24 cellular contexts compared by ENCODE assay signal in the genomic region with DNA sequence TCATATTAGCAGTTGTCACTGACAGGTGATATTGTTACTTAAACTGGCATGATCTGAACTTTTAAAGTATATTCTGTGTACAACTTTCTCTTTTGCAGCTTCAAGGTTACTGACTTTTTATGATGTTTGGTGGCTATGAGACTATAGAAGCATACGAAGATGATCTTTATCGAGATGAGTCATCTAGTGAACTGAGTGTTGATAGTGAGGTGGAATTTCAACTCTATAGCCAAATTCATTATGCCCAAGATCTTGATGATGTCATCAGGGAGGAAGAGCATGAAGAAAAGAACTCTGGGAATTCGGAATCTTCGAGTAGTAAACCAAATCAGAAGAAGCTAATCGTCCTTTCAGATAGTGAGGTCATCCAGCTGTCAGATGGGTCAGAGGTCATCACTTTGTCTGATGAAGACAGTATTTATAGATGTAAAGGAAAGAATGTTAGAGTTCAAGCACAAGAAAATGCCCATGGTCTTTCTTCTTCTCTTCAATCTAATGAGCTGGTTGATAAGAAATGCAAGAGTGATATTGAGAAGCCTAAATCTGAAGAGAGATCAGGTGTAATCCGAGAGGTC. TPM values are rescaled to one million over a fixed set of nuclear protein-coding genes. Genes with fewer than 3 reads are reported as not detected.
DNase-seq lines count a peak whose midpoint lies in the region; ATAC-seq, FAIRE-seq and TF ChIP-seq lines count a peak whose summit lies in the region.
"Had no signal": no experiment of that assay in that cellular context is flagged by ENCODE, and none has a peak within 500 bp of the region (broad histone marks: within the 10 kb centered on the region; RNA-seq: fewer than 3 reads in every experiment).

No MANE protein-coding gene starts in this region.

- H4K20me1 ChIP-seq in BLaER1: peaks cover 36% of the 10 kb centered on the region; the same call in 1 of the 2 replicates
- peaks cover 6% of the 10 kb centered on the region for H4K20me1 ChIP-seq in IMR-90 (ENCODE audit: insufficient read depth, low read length)
- H4K20me1 ChIP-seq in astrocyte (ENCODE audit: insufficient read depth, low read length): peaks cover 64% of the 10 kb centered on the region

- H3K4ac ChIP-seq in IMR-90 (ENCODE audit: low read depth, low read length): no peak overlapping the region

- no peak overlapping the region for H3K14ac ChIP-seq in IMR-90 (replicated peaks; ENCODE audit: low read depth, low read length)

- H3K9me3 Mint-ChIP-seq in astrocyte (ENCODE audit: unreplicated experiment): no peaks in the 10 kb centered on the region
- H3K9me3 Mint-ChIP-seq: CD14-positive monocyte had no signal

- intact Hi-C loops in IMR-90 (cut with micrococcal nuclease) (loop anchor here (10.0 kb wide), 1 partner anchor 118 kb away; no protein-coding TSS in a partner anchor), left ventricle myocardium inferior (cut with micrococcal nuclease) (no loop called here)

- H2BK120ac ChIP-seq in IMR-90 (ENCODE audit: low read depth, low read length): no peak overlapping the region

- H3K4me1 Mint-ChIP-seq in astrocyte (ENCODE audit: low read depth, unreplicated experiment): peaks cover 7% of the 10 kb centered on the region

- H3K23ac ChIP-seq in IMR-90 (ENCODE audit: low read depth, low read length): no peak overlapping the region

- no peak overlapping the region for H3K18ac ChIP-seq in IMR-90 (ENCODE audit: low read depth, low read length)

- no peak for TF ChIP-seq RAD21 in IMR-90 (IDR thresholded peaks at IDR 0.05; ENCODE audit: low read length)

- no peak overlapping the region for H2BK20ac ChIP-seq in IMR-90 (ENCODE audit: low read depth, low read length)

- peak overlapping the region; percentile 100 for H3K27ac ChIP-seq in BLaER1
- no peak overlapping the region for H3K27ac ChIP-seq in IMR-90 (ENCODE audit: insufficient read depth, low read length)
- no peak overlapping the region for H3K27ac ChIP-seq in astrocyte (ENCODE audit: low read depth, low read length)
- no peak overlapping the region for H3K27ac ChIP-seq in left ventricle myocardium inferior (replicated peaks)
- H3K27ac ChIP-seq: HL-60, SK-N-MC had no signal

- in situ Hi-C loops in IMR-90 (cut with MboI; ENCODE audit: low sequenced_read_pairs): no loop called here

- BruUV-seq in IMR-90 (replicated peaks; lab: Mats Ljungman, UMichigan): no TSS peak

- H3K79me1 ChIP-seq in IMR-90 (ENCODE audit: low read depth in 1 of 2, low read length in 2 of 2): peaks cover 30 to 50% of the 10 kb centered on the region in 2 experiments

- no peak overlapping the region for H3K27ac Mint-ChIP-seq in astrocyte (ENCODE audit: unreplicated experiment)
- H3K27ac Mint-ChIP-seq: CD14-positive monocyte had no signal

- H3K4me2 ChIP-seq in BLaER1 (peak overlapping the region; percentile 89), IMR-90 (ENCODE audit: low read depth, low read length) (no peak overlapping the region), astrocyte (ENCODE audit: low read length) (no peak overlapping the region)

- CTCF ChIA-PET in IMR-90 (lab: Yijun Ruan, JAX): no interaction called here

- no peak overlapping the region for H2AFZ ChIP-seq in IMR-90 (replicated peaks; ENCODE audit: low read length, poor library complexity)
- H2AFZ ChIP-seq in astrocyte (ENCODE audit: low read depth, low read length): no peak overlapping the region

- peaks cover 77% of the 10 kb centered on the region for H3K79me2 ChIP-seq in astrocyte (ENCODE audit: insufficient read depth, low read length)

- no peak overlapping the region for H4K8ac ChIP-seq in IMR-90 (ENCODE audit: low read depth in 2 of 2, low read length in 2 of 2)

- TF ChIP-seq CTCF in IMR-90 (conservative IDR thresholded peaks at IDR 0.05; ENCODE audit: low read depth, low read length) (no peak), astrocyte (IDR thresholded peaks at IDR 0.05; ENCODE audit: insufficient read depth, low read depth, low read length) (no peak), left ventricle myocardium inferior (IDR thresholded peaks at IDR 0.05; ENCODE audit: borderline replicate concordance) (no peak)

- DNase-seq in activated CD4-positive, CD25-positive, alpha-beta regulatory T cell treated with anti-CD3 and anti-CD28 coated beads, Interleukin-2, amount 50 U/mL, for 72 hours: no peak
- DNase-seq in IMR-90 (peak; percentile 2), astrocyte (ENCODE audit: low read depth) (no peak), left ventricle myocardium inferior (no peak)
- DNase-seq in stimulated activated naive CD4-positive, alpha-beta T cell (lab: John Stamatoyannopoulos, UW): no peak
- DNase-seq: 8988T, COR-L47, DMS153, EL, HCEC 1CT, NCI-H1048, NCI-H1436 treated with DMSO at 0.1 percent for 48 hours, NCI-H2081 treated with DMSO at 0.1 percent for 48 hours, NCI-H510A treated with DMSO at 0.1 percent for 48 hours, NCI-H82 had no signal

- TF ChIP-seq POLR2A in IMR-90 (IDR thresholded peaks at IDR 0.05; ENCODE audit: low read depth, low read length): no peak

- no peak overlapping the region for H3K4me3 Mint-ChIP-seq in astrocyte (ENCODE audit: unreplicated experiment)
- H3K4me3 Mint-ChIP-seq: CD14-positive monocyte had no signal

- H4K5ac ChIP-seq in IMR-90 (ENCODE audit: low read depth, low read length): no peak overlapping the region

- no peak overlapping the region for H2BK5ac ChIP-seq in IMR-90 (ENCODE audit: low read depth, low read length, poor library complexity, severe bottlenecking)

- peak; percentile 93 to 97 for ATAC-seq in activated CD4-positive, CD25-positive, alpha-beta regulatory T cell treated with anti-CD3 and anti-CD28 coated beads, Interleukin-2, amount 50 U/mL, for 24 hours
- ATAC-seq in IMR-90 (ENCODE audit: low read depth) (no peak), GM21737 (IDR thresholded peaks at IDR 0.05; ENCODE audit: unreplicated experiment) (no peak)
- ATAC-seq: Panc1, Right ventricle myocardium inferior had no signal

- POLR2A ChIA-PET in IMR-90 (lab: Charles Lee; ENCODE audit: unreplicated experiment): no interaction called here

- H2AK5ac ChIP-seq in IMR-90 (ENCODE audit: low read depth, low read length): no peak overlapping the region

- H3K27me3 ChIP-seq in BLaER1 (no peaks in the 10 kb centered on the region), IMR-90 (ENCODE audit: control insufficient read depth, insufficient read depth, low read length) (no peaks in the 10 kb centered on the region), astrocyte (ENCODE audit: insufficient read depth, low read length) (no peaks in the 10 kb centered on the region), left ventricle myocardium inferior (ENCODE audit: low read depth) (no peaks in the 10 kb centered on the region)

- H3K9me3 ChIP-seq in BLaER1 (no peaks in the 10 kb centered on the region), IMR-90 (ENCODE audit: control insufficient read depth, insufficient read depth, low read length) (no peaks in the 10 kb centered on the region), astrocyte (ENCODE audit: insufficient read depth, low read depth, low read length) (no peaks in the 10 kb centered on the region), left ventricle myocardium inferior (replicated peaks) (no peaks in the 10 kb centered on the region)

- H3K36me3 ChIP-seq in BLaER1 (peaks cover 62% of the 10 kb centered on the region), IMR-90 (ENCODE audit: control insufficient read depth, insufficient read depth, low read length) (peaks cover 4% of the 10 kb centered on the region; the same call in 1 of the 2 replicates), astrocyte (ENCODE audit: insufficient read depth, low read length) (peaks cover 8% of the 10 kb centered on the region), left ventricle myocardium inferior (peaks cover 33% of the 10 kb centered on the region)

- peak overlapping the region; percentile 100 for H3K9ac ChIP-seq in BLaER1
- H3K9ac ChIP-seq in IMR-90 (ENCODE audit: low read depth, low read length): no peak overlapping the region
- H3K9ac ChIP-seq in astrocyte (ENCODE audit: low read length): no peak overlapping the region

- H2BK15ac ChIP-seq in IMR-90 (ENCODE audit: low read depth, low read length): no peak overlapping the region

- H3K9me1 ChIP-seq in IMR-90 (ENCODE audit: insufficient read depth, low read length): no peaks in the 10 kb centered on the region

- 100% methylated on average over 2 of the region's 6 CpGs; no CpG with 5 or more reads in 1 of the 2 experiments for WGBS in IMR-90 (ENCODE audit: extremely low coverage in 2 of 2, insufficient read length in 1 of 2), 2 experiments

- H3K4me3 ChIP-seq in BLaER1: peak overlapping the region; percentile 93
- H3K4me3 ChIP-seq in IMR-90 (ENCODE audit: insufficient read depth, low read depth, low read length): no peak overlapping the region
- no peak overlapping the region for H3K4me3 ChIP-seq in astrocyte (ENCODE audit: insufficient read depth, low read depth, low read length)
- H3K4me3 ChIP-seq in left ventricle myocardium inferior: no peak overlapping the region
- H3K4me3 ChIP-seq: SK-N-MC had no signal

- FAIRE-seq in astrocyte (lab: Jason Lieb, UNC): peak; percentile 45
- FAIRE-seq: HTR-8/SVneo had no signal

- H3K27me3 Mint-ChIP-seq in astrocyte (ENCODE audit: low read depth, unreplicated experiment): no peaks in the 10 kb centered on the region

- no peak overlapping the region for H3K56ac ChIP-seq in IMR-90 (ENCODE audit: extremely low read depth, insufficient read depth, low read length)

- H3K4me1 ChIP-seq in BLaER1 (peaks cover 67% of the 10 kb centered on the region), IMR-90 (ENCODE audit: control insufficient read depth, insufficient read depth, low read length) (no peaks in the 10 kb centered on the region; the same call in 1 of the 2 replicates), astrocyte (ENCODE audit: insufficient read depth, low read length) (peaks cover 6% of the 10 kb centered on the region), left ventricle myocardium inferior (peaks cover 28% of the 10 kb centered on the region)

- H2AK9ac ChIP-seq in IMR-90 (replicated peaks; ENCODE audit: low read depth, low read length, poor library complexity): no peak overlapping the region

- H3K36me3 Mint-ChIP-seq in astrocyte (ENCODE audit: low read depth, unreplicated experiment): peaks cover 2% of the 10 kb centered on the region

- dilution Hi-C loops in IMR-90 (cut with HindIII; ENCODE audit: low sequenced_read_pairs, unreplicated experiment): no loop called here

- no peak overlapping the region for H4K91ac ChIP-seq in IMR-90 (ENCODE audit: insufficient read depth, low read depth, low read length)

TF ChIP-seq in IMR-90, 13 proteins besides CTCF, POLR2A, EP300 and RAD21 (continues in another document):
- TF ChIP-seq CEBPB (IDR thresholded peaks at IDR 0.05; ENCODE audit: low read depth, low read length): no peak
- no peak for TF ChIP-seq CHD1 (IDR thresholded peaks at IDR 0.05; ENCODE audit: low read depth, low read length)
- no peak for TF ChIP-seq MAFK (IDR thresholded peaks at IDR 0.05; ENCODE audit: low read depth, low read length)
- TF ChIP-seq RFX5 (IDR thresholded peaks at IDR 0.05; ENCODE audit: low read depth, low read length): no peak
- no peak for TF ChIP-seq MXI1 (IDR thresholded peaks at IDR 0.05; ENCODE audit: borderline replicate concordance, low read depth, low read length)

RNA-seq across cellular contexts. Expression of a gene that starts 5.9 kb away (rescaled TPM):
- total RNA-seq in IMR-90 (2012; rRNA removed) (21.4 and 28.7 TPM in 2 replicates), astrocyte (21.7 and 25.4 TPM in 2 replicates), left ventricle myocardium inferior (8.1 TPM)
- polyA plus RNA-seq in IMR-90 (2012; rRNA removed): 13.2 and 13.6 TPM in 2 replicates
- polyA plus RNA-seq in IMR-90 (2012; cell fraction: cytosol; rRNA removed): 7.7 and 17.7 TPM in 2 replicates
- 4.6 and 18.3 TPM in 2 replicates for polyA plus RNA-seq in IMR-90 (2012; cell fraction: nucleus; rRNA removed; ENCODE audit: low replicate concordance)

Comparison
In these comparisons a context has a peak if more than half of its experiments do, and no peak if none do; other contexts are left out.
1. ATAC-seq: peak in activated CD4-positive, CD25-positive, alpha-beta regulatory T cell treated with anti-CD3 and anti-CD28 coated beads, Interleukin-2, amount 50 U/mL, for 24 hours (2 of 2); none in IMR-90 (single experiment) and GM21737 (single experiment).